In genomic region chr13:43080199-43080598, GRCh38 we compare ENCODE assay signal across 29 cellular contexts.
"Had no signal": no experiment of that assay in that cellular context is flagged by ENCODE, and none has a peak within 500 bp of the region (broad histone marks: within the 10 kb centered on the region; RNA-seq: fewer than 3 reads in every experiment).

No MANE protein-coding gene starts in this region.

- H3K27ac Mint-ChIP-seq: immature natural killer cell; natural killer cell; nephron progenitor cell; neural progenitor cell; stimulated activated memory B cell treated with anti-CD40 and anti-IgM and Interleukin-4, amounts not matched to agents 10 μg/mL and 1 μg/mL and 100 μg/mL, for 72 hours; stimulated activated naive CD8-positive, alpha-beta T cell treated with anti-CD3 and anti-CD28 coated beads, Interleukin-15, amount 100 ng/mL, for 72 hours; type B pancreatic cell had no signal

- H3K4me3 ChIP-seq: left lung, lung, neural progenitor cell, psoas muscle, right lobe of liver, smooth muscle cell, tibial nerve, uterus had no signal

- H3K36me3 ChIP-seq: left lung, neutrophil, right lobe of liver, uterus had no signal

- H3K27me3 ChIP-seq: left lung, neural progenitor cell, neutrophil, right lobe of liver, tibial nerve, uterus had no signal

- FAIRE-seq: kidney had no signal

- H3K4me3 Mint-ChIP-seq: immature natural killer cell; mesothelial cell of epicardium; naive B cell; natural killer cell; nephron progenitor cell; neural progenitor cell; stimulated activated memory B cell treated with anti-CD40 and anti-IgM and Interleukin-4, amounts not matched to agents 10 μg/mL and 1 μg/mL and 100 μg/mL, for 72 hours; stimulated activated naive CD8-positive, alpha-beta T cell treated with anti-CD3 and anti-CD28 coated beads, Interleukin-15, amount 100 ng/mL, for 72 hours; type B pancreatic cell had no signal

- H3K27me3 Mint-ChIP-seq: naive B cell; stimulated activated memory B cell treated with anti-CD40 and anti-IgM and Interleukin-4, amounts not matched to agents 10 μg/mL and 1 μg/mL and 100 μg/mL, for 72 hours; stimulated activated naive CD8-positive, alpha-beta T cell treated with anti-CD3 and anti-CD28 coated beads, Interleukin-15, amount 100 ng/mL, for 72 hours; type B pancreatic cell had no signal

- H3K9me3 Mint-ChIP-seq: immature natural killer cell; natural killer cell; neural progenitor cell; stimulated activated naive CD8-positive, alpha-beta T cell treated with anti-CD3 and anti-CD28 coated beads, Interleukin-15, amount 100 ng/mL, for 72 hours had no signal

- H3K4me1 ChIP-seq: left lung, parathyroid adenoma, psoas muscle, right lobe of liver, uterus had no signal

- H3K9me3 ChIP-seq: left lung, neutrophil, psoas muscle, right lobe of liver, tibial nerve, uterus had no signal

- DNase-seq: hypothalamus; immature natural killer cell; kidney; left colon; left lung; mesendoderm; naive B cell; natural killer cell; nephron progenitor cell; occipital lobe; psoas muscle; right lobe of liver; stimulated activated CD4-positive, alpha-beta T cell treated with anti-CD3 and anti-CD28 coated beads, Interleukin-1b, Interleukin-23, amount 100 ng/mL, for 48 hours; stimulated activated CD4-positive, alpha-beta T cell treated with anti-CD3 and anti-CD28 coated beads, Interleukin-2, amount 100 ng/mL, for 48 hours; stimulated activated CD4-positive, alpha-beta T cell treated with anti-CD3 and anti-CD28 coated beads, Interleukin-4, amount 100 ng/mL, for 4 hours; stimulated activated CD8-positive, alpha-beta memory T cell treated with anti-CD3 and anti-CD28 coated beads, Interleukin-4, amount 100 ng/mL, for 48 hours; stimulated activated naive CD4-positive, alpha-beta T cell treated with Interleukin-2 at 50 U/mL for 16 hours; stimulated activated naive CD8-positive, alpha-beta T cell treated with anti-CD3 and anti-CD28 coated beads, Interleukin-15, amount 100 ng/mL, for 72 hours; substantia nigra; uterus had no signal

- H3K27ac ChIP-seq: left lung, neural progenitor cell, neutrophil, parathyroid adenoma, psoas muscle, right lobe of liver, tibial nerve, uterus had no signal
